Comparison of ENCODE assay signal across 8 cellular contexts in genomic region chr6:145214570-145214969, GRCh38.
DNase-seq lines count a peak whose midpoint lies in the region; ATAC-seq, FAIRE-seq and TF ChIP-seq lines count a peak whose summit lies in the region.

No MANE protein-coding gene starts in this region.

- no peaks in the 10 kb centered on the region for H3K27me3 ChIP-seq in heart left ventricle
- H3K27me3 ChIP-seq in effector memory CD4-positive, alpha-beta T cell (replicated peaks; ENCODE audit: control insufficient read depth, insufficient read depth, low read length, poor library complexity, severe bottlenecking): no peaks in the 10 kb centered on the region

- H3K4me3 ChIP-seq in heart left ventricle: peak overlapping the region in 1 of 12 donors; percentile 17
- no peak overlapping the region for H3K4me3 ChIP-seq in effector memory CD4-positive, alpha-beta T cell (ENCODE audit: insufficient read depth, low read depth, low read length, poor library complexity, severe bottlenecking)

- H3K9me3 ChIP-seq in heart left ventricle: no peaks in the 10 kb centered on the region
- H3K9me3 ChIP-seq in effector memory CD4-positive, alpha-beta T cell (ENCODE audit: control insufficient read depth, low read length): no peaks in the 10 kb centered on the region

- no peaks in the 10 kb centered on the region for H3K4me1 ChIP-seq in heart left ventricle
- H3K4me1 ChIP-seq in effector memory CD4-positive, alpha-beta T cell (ENCODE audit: control insufficient read depth, insufficient read depth, low read length, poor library complexity, severe bottlenecking): no peaks in the 10 kb centered on the region

- H3K27ac ChIP-seq in heart left ventricle: no peak overlapping the region
- H3K27ac ChIP-seq in effector memory CD4-positive, alpha-beta T cell (ENCODE audit: insufficient read depth, low read length, poor library complexity, severe bottlenecking): no peak overlapping the region

- 2 to 7% (median 4%) methylated on average over 2 of the region's 2 CpGs for WGBS in heart left ventricle, 4 donors

- no peak for ATAC-seq in heart left ventricle
- ATAC-seq in Right ventricle myocardium superior (ENCODE audit: poor library complexity): no peak

- peak; percentile 40 to 72 (median 59) for TF ChIP-seq CTCF in heart left ventricle (IDR thresholded peaks at IDR 0.05)

- no peak for TF ChIP-seq POLR2A in heart left ventricle (IDR thresholded peaks at IDR 0.05)
- no peak for TF ChIP-seq POLR2A in H54 (IDR thresholded peaks at IDR 0.05; ENCODE audit: low read depth, low read length)

- intact Hi-C loops in heart left ventricle (cut with DNase I): loop anchor here (1.0 to 10.0 kb wide), 9 partner anchors 180 to 632 kb away; no protein-coding TSS in a partner anchor
- intact Hi-C loops in Right ventricle myocardium superior (cut with DNase I): loop anchor here (10.0 kb wide), 1 partner anchor 630 kb away; no protein-coding TSS in a partner anchor

- DNase-seq in heart left ventricle (no peak), Right ventricle myocardium superior (no peak), NCI-H2196 (lab: John Stamatoyannopoulos, UW; ENCODE audit: unreplicated experiment) (peak; percentile 46), dermis microvascular lymphatic vessel endothelial cell (ENCODE audit: low read depth in 2 of 2) (peak; percentile 20 to 33), pons (ENCODE audit: low spot score) (peak; percentile 19), H54 (ENCODE audit: insufficient read length, low spot score) (no peak)
- DNase-seq in effector memory CD4-positive, alpha-beta T cell: no peak
- no peak for DNase-seq in stimulated activated CD4-positive, alpha-beta T cell treated with anti-CD3 and anti-CD28 coated beads, Interleukin-4, amount 100 ng/mL, for 4 hours

- no peak for FAIRE-seq in H54 (lab: Jason Lieb, UNC)

- no peaks in the 10 kb centered on the region for H3K36me3 ChIP-seq in heart left ventricle
- no peaks in the 10 kb centered on the region for H3K36me3 ChIP-seq in effector memory CD4-positive, alpha-beta T cell (ENCODE audit: control insufficient read depth, insufficient read depth, low read length)

Comparison
In these comparisons a context has a peak if more than half of its experiments do, and no peak if none do; other contexts are left out.
1. DNase-seq: peak in NCI-H2196 (single experiment), dermis microvascular lymphatic vessel endothelial cell (2 of 2) and pons (single experiment); none in heart left ventricle (0 of 5), Right ventricle myocardium superior (single experiment), H54 (single experiment), effector memory CD4-positive, alpha-beta T cell (0 of 3) and stimulated activated CD4-positive, alpha-beta T cell treated with anti-CD3 and anti-CD28 coated beads, Interleukin-4, amount 100 ng/mL, for 4 hours (0 of 2).